Comparison of ENCODE assay signal across 12 cellular contexts in the genomic region with DNA sequence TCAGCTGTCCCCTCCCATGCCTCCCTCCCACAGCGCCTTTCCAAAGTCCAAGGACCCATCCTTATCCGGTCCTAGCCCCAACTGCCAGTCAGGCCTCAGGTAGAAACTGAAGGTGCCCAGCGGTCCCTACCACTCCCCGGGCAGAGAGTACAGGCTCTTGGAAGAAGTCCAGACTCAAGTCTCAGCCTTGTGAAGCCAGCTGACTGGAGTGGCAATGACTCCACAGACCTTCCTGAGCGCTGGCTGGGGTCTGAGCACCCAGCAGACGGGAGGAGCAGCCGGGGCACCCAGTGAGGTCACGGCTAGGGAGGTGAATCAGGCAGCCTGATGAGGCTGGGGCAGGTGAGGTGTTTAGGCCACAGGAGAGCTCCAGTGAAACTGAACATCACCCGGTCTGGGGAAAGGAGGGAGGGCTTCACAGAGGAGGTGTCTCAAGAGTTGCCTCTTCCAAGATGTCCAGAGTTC.
DNase-seq lines count a peak whose midpoint lies in the region; ATAC-seq and TF ChIP-seq lines count a peak whose summit lies in the region.
"Had no signal": no experiment of that assay in that cellular context is flagged by ENCODE, and none has a peak within 500 bp of the region (broad histone marks: within the 10 kb centered on the region; RNA-seq: fewer than 3 reads in every experiment).

No MANE protein-coding gene starts in this region.

- H3K4me1 ChIP-seq in heart left ventricle = peaks cover 0 to 51% (median 32%) of the 10 kb centered on the region in 12 donors
- peaks cover 66 to 71% of the 10 kb centered on the region in 2 donors for H3K4me1 ChIP-seq in mucosa of rectum (ENCODE audit: control insufficient read depth in 2 of 2, insufficient read depth in 2 of 2, low read length in 2 of 2)
- no peaks in the 10 kb centered on the region for H3K4me1 ChIP-seq in upper lobe of right lung
- peaks cover 3 to 33% of the 10 kb centered on the region in 2 donors for H3K4me1 ChIP-seq in uterus

- TF ChIP-seq POLR2A in heart left ventricle (IDR thresholded peaks at IDR 0.05) (no peak), uterus (IDR thresholded peaks at IDR 0.05) (no peak)

- no peak for TF ChIP-seq CTCF in heart left ventricle (IDR thresholded peaks at IDR 0.05)
- no peak for TF ChIP-seq CTCF in endothelial cell (IDR thresholded peaks at IDR 0.05; ENCODE audit: unreplicated experiment)
- no peak for TF ChIP-seq CTCF in upper lobe of right lung (IDR thresholded peaks at IDR 0.05)
- no peak for TF ChIP-seq CTCF in uterus (IDR thresholded peaks at IDR 0.05)

- H3K27me3 ChIP-seq in heart left ventricle (no peaks in the 10 kb centered on the region), mucosa of rectum (ENCODE audit: control insufficient read depth in 2 of 2, insufficient read depth in 2 of 2, low read length in 2 of 2) (no peaks in the 10 kb centered on the region), upper lobe of right lung (no peaks in the 10 kb centered on the region), uterus (no peaks in the 10 kb centered on the region)

- no peaks in the 10 kb centered on the region for H3K9me3 ChIP-seq in heart left ventricle
- H3K9me3 ChIP-seq in mucosa of rectum (ENCODE audit: control insufficient read depth in 2 of 2, low read length in 2 of 2) = no peaks in the 10 kb centered on the region
- no peaks in the 10 kb centered on the region for H3K9me3 ChIP-seq in upper lobe of right lung
- no peaks in the 10 kb centered on the region for H3K9me3 ChIP-seq in uterus
- H3K9me3 ChIP-seq: psoas muscle had no signal

- H3K9ac ChIP-seq in mucosa of rectum (ENCODE audit: low read depth in 1 of 2, low read length in 2 of 2) = peak overlapping the region; percentile 71 to 85

- peaks cover 6% of the 10 kb centered on the region for H3K4me1 Mint-ChIP-seq in endothelial cell (ENCODE audit: unreplicated experiment)

- H3K27me3 Mint-ChIP-seq in endothelial cell (ENCODE audit: unreplicated experiment) = peaks cover 2% of the 10 kb centered on the region

- no peaks in the 10 kb centered on the region for H3K36me3 Mint-ChIP-seq in endothelial cell (ENCODE audit: low read depth, unreplicated experiment)

- H3K4me3 ChIP-seq in heart left ventricle (no peak overlapping the region), mucosa of rectum (ENCODE audit: low read length in 2 of 2) (peak overlapping the region; percentile 26 to 29), upper lobe of right lung (no peak overlapping the region), uterus (no peak overlapping the region)
- H3K4me3 ChIP-seq: psoas muscle had no signal

- H3K36me3 ChIP-seq in heart left ventricle = no peaks in the 10 kb centered on the region
- no peaks in the 10 kb centered on the region for H3K36me3 ChIP-seq in mucosa of rectum (ENCODE audit: control insufficient read depth in 2 of 2, insufficient read depth in 2 of 2, low read length in 2 of 2)
- no peaks in the 10 kb centered on the region for H3K36me3 ChIP-seq in upper lobe of right lung
- H3K36me3 ChIP-seq in uterus = no peaks in the 10 kb centered on the region

- intact Hi-C loops in heart left ventricle (cut with DNase I) (no loop called here), cardiac septum (cut with DNase I) (no loop called here), upper lobe of right lung (cut with DNase I) (no loop called here), uterus (cut with DNase I; ENCODE audit: low total_unique reads) (no loop called here)

- H3K27ac ChIP-seq in heart left ventricle (peak overlapping the region in 11 of 12 donors; percentile 0 to 85 (median 75)), mucosa of rectum (ENCODE audit: low read depth in 2 of 2, low read length in 2 of 2) (peak overlapping the region; percentile 92 to 94), upper lobe of right lung (no peak overlapping the region), uterus (peak overlapping the region in 1 of 2 donors; percentile 84)
- H3K27ac ChIP-seq: psoas muscle had no signal

- DNase-seq in heart left ventricle (peak in 1 of 5 donors; percentile 47), cardiac septum (ENCODE audit: low spot score) (no peak), endothelial cell (ENCODE audit: low spot score) (no peak), upper lobe of right lung (no peak), uterus (no peak), NCI-H146 (lab: John Stamatoyannopoulos, UW) (no peak)
- DNase-seq in activated CD4-positive, alpha-beta T cell treated with anti-CD3 and anti-CD28 coated beads, Interleukin-2, amount 50 U/mL, for 4 hours = no peak
- DNase-seq: activated CD4-positive, alpha-beta T cell treated with anti-CD3 and anti-CD28 coated beads for 48 hours; psoas muscle; stimulated activated CD8-positive, alpha-beta memory T cell treated with anti-CD3 and anti-CD28 coated beads, Interleukin-4, amount 100 ng/mL, for 48 hours had no signal

- 54 to 80% (median 73%) methylated on average over 8 to 9 of the region's 9 CpGs for WGBS in heart left ventricle, 4 donors

- ATAC-seq in heart left ventricle = peak; percentile 18 to 47 (median 32)
- ATAC-seq in upper lobe of right lung = peak; percentile 61

- H3K27ac Mint-ChIP-seq in endothelial cell (ENCODE audit: unreplicated experiment) = peak overlapping the region; percentile 11
- H3K27ac Mint-ChIP-seq: activated T-helper 2 cell treated with anti-CD3 and anti-CD28 coated beads, Interferon-gamma antibody, Interleukin-2, Interleukin-4, amounts not matched to agents 10 μg/mL and 5 μg/mL and 100 μg/mL, durations not matched to agents 14 hours and 24 hours and 36 hours had no signal

- H3K9me3 Mint-ChIP-seq in endothelial cell (ENCODE audit: unreplicated experiment) = no peaks in the 10 kb centered on the region
- H3K9me3 Mint-ChIP-seq: activated T-helper 2 cell treated with anti-CD3 and anti-CD28 coated beads, Interferon-gamma antibody, Interleukin-2, Interleukin-4, amounts not matched to agents 10 μg/mL and 5 μg/mL and 100 μg/mL, durations not matched to agents 14 hours and 24 hours and 36 hours had no signal

- no peak overlapping the region for H3K4me3 Mint-ChIP-seq in endothelial cell (ENCODE audit: unreplicated experiment)

Comparison
In these comparisons a context has a peak if more than half of its experiments do, and no peak if none do; other contexts are left out.
1. H3K4me3 ChIP-seq: peak in mucosa of rectum (2 of 2); none in heart left ventricle (0 of 12), upper lobe of right lung (single experiment) and uterus (0 of 2).